ENCODE assay signal across 9 cellular contexts in genomic region chr11:67006029-67006884, GRCh38. TPM values are rescaled to one million over a fixed set of nuclear protein-coding genes. Genes with fewer than 3 reads are reported as not detected.
DNase-seq lines count a peak whose midpoint lies in the region; ATAC-seq lines count a peak whose summit lies in the region.
"Had no signal": no experiment of that assay in that cellular context is flagged by ENCODE, and none has a peak within 500 bp of the region (broad histone marks: within the 10 kb centered on the region; RNA-seq: fewer than 3 reads in every experiment).

No MANE protein-coding gene starts in this region.

- DNase-seq in CD1c-positive myeloid dendritic cell (ENCODE audit: extremely low spot score) (peak; percentile 22), HCEC 1CT (peak; percentile 5), SK-N-DZ (ENCODE audit: low spot score) (peak; percentile 63), right cardiac atrium (peak; percentile 82 to 89 (median 82)), superior temporal gyrus (ENCODE audit: extremely low spot score) (no peak)
- no peak for DNase-seq in activated CD4-positive, alpha-beta T cell treated with anti-CD3 and anti-CD28 coated beads, Interleukin-2, amount 50 U/mL, for 4 hours

- no peak overlapping the region for H3K27ac ChIP-seq in right cardiac atrium (ENCODE audit: low read length)

- ATAC-seq in right cardiac atrium (peak; percentile 80), HG03378 (IDR thresholded peaks at IDR 0.05; ENCODE audit: unreplicated experiment) (no peak), GM21723 (IDR thresholded peaks at IDR 0.05; ENCODE audit: unreplicated experiment) (no peak)

- WGBS in right cardiac atrium, result 77% methylated on average over 14 of the region's 14 CpGs

- no peaks in the 10 kb centered on the region for H3K9me3 ChIP-seq in right cardiac atrium (ENCODE audit: control insufficient read depth, low read length)

- intact Hi-C loops in right cardiac atrium (cut with DNase I), result no loop called here

- H3K4me3 ChIP-seq in right cardiac atrium (ENCODE audit: low read length), result no peak overlapping the region

- H3K4me1 ChIP-seq in right cardiac atrium (ENCODE audit: control insufficient read depth, insufficient read depth, low read length), result no peaks in the 10 kb centered on the region

- H3K27me3 ChIP-seq in right cardiac atrium (ENCODE audit: control insufficient read depth, insufficient read depth), result no peaks in the 10 kb centered on the region

RNA-seq across cellular contexts. Expression of gene SYT12, which starts 16.7 kb away (rescaled TPM):
- polyA plus RNA-seq in SK-N-DZ (2014; cell fraction: cytosol; rRNA removed), result 0.24 TPM in 1 of 2 replicates, not detected in the other
- 0.06 and 0.07 TPM in 2 replicates for polyA plus RNA-seq in SK-N-DZ (2014; cell fraction: nucleus; rRNA removed)
- 1 to 10 TPM in 1 of 4 donors, under 1 TPM in 3; 0.11 to 1.4 (median 0.24) TPM for total RNA-seq in right cardiac atrium
- polyA plus RNA-seq in right cardiac atrium, result 0.18 TPM

RNA-seq across cellular contexts. Expression of gene C11orf86, which starts 31.2 kb away (rescaled TPM):
- 0.57 TPM in 1 of 2 replicates, not detected in the other for polyA plus RNA-seq in SK-N-DZ (2014; cell fraction: cytosol; rRNA removed)
- polyA plus RNA-seq in SK-N-DZ (2014; cell fraction: nucleus; rRNA removed), result not detected in 2 replicates
- not detected for total RNA-seq in right cardiac atrium
- not detected for polyA plus RNA-seq in right cardiac atrium
- total RNA-seq: frontal cortex had no signal

RNA-seq across cellular contexts. Expression of gene PC, which starts 48.1 kb away (rescaled TPM):
- 20.3 and 23.9 TPM in 2 replicates for polyA plus RNA-seq in SK-N-DZ (2014; cell fraction: cytosol; rRNA removed)
- polyA plus RNA-seq in SK-N-DZ (2014; cell fraction: nucleus; rRNA removed), result 39.3 and 44.0 TPM in 2 replicates
- total RNA-seq in right cardiac atrium, result 10 to 100 TPM in 1 of 4 donors, 1 to 10 TPM in 3; 7.2 to 11.0 (median 9.0) TPM
- 22.6 TPM for polyA plus RNA-seq in right cardiac atrium

RNA-seq across cellular contexts. Expression of gene RHOD, which starts 50.4 kb away (rescaled TPM):
- not detected in 2 replicates for polyA plus RNA-seq in SK-N-DZ (2014; cell fraction: cytosol; rRNA removed)
- not detected in 2 replicates for polyA plus RNA-seq in SK-N-DZ (2014; cell fraction: nucleus; rRNA removed)
- 10 to 100 TPM; 34.2 to 51.0 (median 44.5) TPM for total RNA-seq in right cardiac atrium
- 65.2 TPM for polyA plus RNA-seq in right cardiac atrium

Comparison
In these comparisons a context has a peak if more than half of its experiments do, and no peak if none do; other contexts are left out.
1. DNase-seq: peak in CD1c-positive myeloid dendritic cell (single experiment), HCEC 1CT (single experiment), SK-N-DZ (single experiment) and right cardiac atrium (3 of 3); none in superior temporal gyrus (single experiment) and activated CD4-positive, alpha-beta T cell treated with anti-CD3 and anti-CD28 coated beads, Interleukin-2, amount 50 U/mL, for 4 hours (0 of 2).
2. ATAC-seq: peak in right cardiac atrium (2 of 2); none in HG03378 (single experiment) and GM21723 (single experiment).